ENCODE assay signal across 10 cellular contexts in genomic region chr17:57468932-57469775, GRCh38.
DNase-seq lines count a peak whose midpoint lies in the region; ATAC-seq, FAIRE-seq and TF ChIP-seq lines count a peak whose summit lies in the region.
"Had no signal": no experiment of that assay in that cellular context is flagged by ENCODE, and none has a peak within 500 bp of the region (broad histone marks: within the 10 kb centered on the region; RNA-seq: fewer than 3 reads in every experiment).

No MANE protein-coding gene starts in this region.

- DNase-seq in GM10248 (ENCODE audit: extremely low spot score), result peak; percentile 65
- DNase-seq in NAMALWA (ENCODE audit: low spot score), result peak; percentile 79
- DNase-seq in H1 (ENCODE audit: low read depth in 1 of 2, low spot score in 2 of 2), result no peak
- no peak for DNase-seq in chondrocyte (ENCODE audit: low spot score)
- no peak for DNase-seq in cardiac septum (ENCODE audit: low spot score)
- DNase-seq in NCI-H2196 (lab: John Stamatoyannopoulos, UW; ENCODE audit: unreplicated experiment), result no peak
- no peak for DNase-seq in NCI-H2227 treated with DMSO at 0.1 percent for 48 hours (lab: John Stamatoyannopoulos, UW)
- DNase-seq: effector CD4-positive, alpha-beta T cell had no signal

- no peak overlapping the region for H4K91ac ChIP-seq in H1 (replicated peaks; ENCODE audit: insufficient read length, low read length)

- POLR2A ChIA-PET in GM10248 (lab: Yijun Ruan, JAX), result interaction anchor here (0.6 to 3.2 kb wide), 6 partner anchors 11 to 863 kb away, joined by 3 to 10 read pairs (median 4); no protein-coding TSS in a partner anchor
- POLR2A ChIA-PET in H1 (lab: Charles Lee; ENCODE audit: partially characterized antibody), result no interaction called here

- H3K9me3 Mint-ChIP-seq in chondrocyte (ENCODE audit: low read depth), result no peaks in the 10 kb centered on the region
- H3K9me3 Mint-ChIP-seq: GM23338 had no signal

- H3K27ac Mint-ChIP-seq in chondrocyte (ENCODE audit: unreplicated experiment), result no peak overlapping the region
- H3K27ac Mint-ChIP-seq: GM23338 had no signal

- H3K56ac ChIP-seq in H1 (replicated peaks; ENCODE audit: insufficient read length, low read depth, low read length), result no peak overlapping the region

- no peak overlapping the region for H2AK5ac ChIP-seq in H1 (ENCODE audit: low read depth, low read length)

- no peak overlapping the region for H3K9ac ChIP-seq in H1 (replicated peaks in 1 of 4; ENCODE audit: extremely low read depth in 1 of 4, low read depth in 3 of 4, low read length in 3 of 4)

- H3K4me2 ChIP-seq in H1 (ENCODE audit: insufficient read depth in 1 of 2, low read depth in 2 of 2, low read length in 2 of 2), result no peak overlapping the region
- H3K4me2 ChIP-seq: GM23338 had no signal

- peaks cover 6% of the 10 kb centered on the region for H3K27me3 Mint-ChIP-seq in chondrocyte (ENCODE audit: low read depth)

- no peak overlapping the region for H4K8ac ChIP-seq in H1 (ENCODE audit: extremely low read depth, insufficient read depth, low read length)

- no peak for TF ChIP-seq POLR2A in H1 (IDR thresholded peaks at IDR 0.05; ENCODE audit: control extremely low read depth in 1 of 2, low read depth in 2 of 2, low read length in 2 of 2)

- no peak for FAIRE-seq in H1 (lab: Jason Lieb, UNC)

- no peak overlapping the region for H4K5ac ChIP-seq in H1 (ENCODE audit: insufficient read length, low read depth, low read length)

- H2BK12ac ChIP-seq in H1 (ENCODE audit: low read depth, low read length), result 0 out of 2 replicates have a peak overlapping the region, but pooled peaks have one; percentile 11

- H2AFZ ChIP-seq in H1 (ENCODE audit: low read length), result no peak overlapping the region
- H2AFZ ChIP-seq: GM23338 had no signal

- peaks cover under 1% of the 10 kb centered on the region; the same call in 1 of the 2 replicates for H3K79me1 ChIP-seq in H1 (ENCODE audit: low read depth, low read length)

- H2BK5ac ChIP-seq in H1 (ENCODE audit: low read depth, low read length), result 0 out of 2 replicates have a peak overlapping the region, but pooled peaks have one; percentile 16

- TF ChIP-seq CTCF in GM10248 (IDR thresholded peaks at IDR 0.05; ENCODE audit: control extremely low read depth, extremely low read depth, low read depth, missing control alignments), result no peak
- TF ChIP-seq CTCF in H1 (IDR thresholded peaks at IDR 0.05; ENCODE audit: control extremely low read depth in 1 of 3, insufficient read depth in 1 of 3, low read depth in 1 of 3, low read length in 3 of 3), result no peak
- TF ChIP-seq CTCF in chondrocyte (IDR thresholded peaks at IDR 0.05), result no peak

- H2BK15ac ChIP-seq in H1 (ENCODE audit: low read length), result 0 out of 2 replicates have a peak overlapping the region, but pooled peaks have one; percentile 61

- peaks cover 2% of the 10 kb centered on the region; the same call in 1 of the 2 replicates for H3K23me2 ChIP-seq in H1 (ENCODE audit: low read depth, low read length)

- H3K4me3 Mint-ChIP-seq in chondrocyte (ENCODE audit: unreplicated experiment), result no peak overlapping the region
- H3K4me3 Mint-ChIP-seq: GM23338 had no signal

- H3K36me3 ChIP-seq in H1 (ENCODE audit: control insufficient read depth in 2 of 4, insufficient read depth in 4 of 4, low read length in 3 of 4), result no peaks in the 10 kb centered on the region

- TF ChIP-seq EP300 in H1 (IDR thresholded peaks at IDR 0.05; ENCODE audit: borderline replicate concordance in 1 of 2, low read depth in 2 of 2, low read length in 2 of 2), result no peak

- no peak for TF ChIP-seq RAD21 in H1 (IDR thresholded peaks at IDR 0.05 in 1 of 2, conservative IDR thresholded peaks at IDR 0.05 in 1 of 2; ENCODE audit: low read depth in 2 of 2, low read length in 2 of 2)

- peak; percentile 82 for ATAC-seq in GM19463 (IDR thresholded peaks at IDR 0.05; ENCODE audit: unreplicated experiment)
- ATAC-seq: GM23338 had no signal

- H3K23ac ChIP-seq in H1 (ENCODE audit: insufficient read length), result no peak overlapping the region

- CTCF ChIA-PET in GM10248 (lab: Yijun Ruan, JAX), result interaction anchor here (0.9 to 3.2 kb wide), 12 partner anchors 8 to 698 kb away, joined by 3 to 11 read pairs (median 4); no protein-coding TSS in a partner anchor
- CTCF ChIA-PET in H1 (lab: Charles Lee; ENCODE audit: partially characterized antibody), result interaction anchor here (0.6 to 4.8 kb wide), 14 partner anchors 11 to 226 kb away, joined by 3 to 29 read pairs (median 3); no protein-coding TSS in a partner anchor

- H3K36me3 Mint-ChIP-seq in chondrocyte (ENCODE audit: low read depth), result peaks cover 2% of the 10 kb centered on the region

- intact Hi-C loops in cardiac septum (cut with DNase I), result no loop called here

- peaks cover 0 to 5% of the 10 kb centered on the region in 2 experiments for H4K20me1 ChIP-seq in H1 (replicated peaks in 1 of 2; ENCODE audit: control insufficient read depth in 1 of 2, insufficient read depth in 2 of 2, low read length in 2 of 2)

- peaks cover 10 to 47% (median 43%) of the 10 kb centered on the region in 4 experiments for H3K4me1 ChIP-seq in H1 (replicated peaks in 1 of 4; ENCODE audit: control insufficient read depth in 3 of 4, insufficient read depth in 4 of 4, low read length in 3 of 4)

- H2BK120ac ChIP-seq in H1 (replicated peaks; ENCODE audit: low read depth, low read length), result no peak overlapping the region

- H3K9me3 ChIP-seq in H1 (ENCODE audit: insufficient read depth in 2 of 2, low read depth in 1 of 2, low read length in 1 of 2), result no peaks in the 10 kb centered on the region

- 93% methylated on average over 9 of the region's 9 CpGs; no CpG with 5 or more reads in 1 of the 2 experiments for WGBS in H1 (ENCODE audit: extremely low coverage in 1 of 2, insufficient coverage in 1 of 2, insufficient read length in 1 of 2, insufficient replicate concordance in 2 of 2, low coverage in 1 of 2, low lambda C conversion rate in 2 of 2, missing lambda C conversion rate in 1 of 2), 2 experiments

- H2BK20ac ChIP-seq in H1 (ENCODE audit: low read length), result no peak overlapping the region

- H3K4me3 ChIP-seq in H1 (ENCODE audit: extremely low read depth in 1 of 4, insufficient read depth in 2 of 4, low read depth in 3 of 4, low read length in 4 of 4), result no peak overlapping the region
- H3K4me3 ChIP-seq: GM23338 had no signal

- no peaks in the 10 kb centered on the region for H3K27me3 ChIP-seq in H1 (replicated peaks in 1 of 4; ENCODE audit: control insufficient read depth in 3 of 4, extremely low read depth in 1 of 4, insufficient read depth in 3 of 4, low read length in 3 of 4)

- H3K27ac ChIP-seq in H1 (ENCODE audit: low read depth, low read length), result no peak overlapping the region

- peaks cover 0 to 29% of the 10 kb centered on the region in 2 experiments; a peak in 2 of 4 replicates for H3K79me2 ChIP-seq in H1 (ENCODE audit: control insufficient read depth in 1 of 2, insufficient read depth in 2 of 2, low read length in 2 of 2)

- no peak overlapping the region for H3K14ac ChIP-seq in H1 (ENCODE audit: insufficient read length)

- no peak overlapping the region for H3K18ac ChIP-seq in H1 (ENCODE audit: extremely low read depth, low read length)

- peaks cover 48% of the 10 kb centered on the region for H3K4me1 Mint-ChIP-seq in chondrocyte (ENCODE audit: low read depth)

- H3K4ac ChIP-seq in H1 (replicated peaks; ENCODE audit: insufficient read length, low read depth, low read length), result no peak overlapping the region

TF ChIP-seq in H1, 55 proteins besides CTCF, POLR2A, EP300 and RAD21:
- TF ChIP-seq, protein P1, sequence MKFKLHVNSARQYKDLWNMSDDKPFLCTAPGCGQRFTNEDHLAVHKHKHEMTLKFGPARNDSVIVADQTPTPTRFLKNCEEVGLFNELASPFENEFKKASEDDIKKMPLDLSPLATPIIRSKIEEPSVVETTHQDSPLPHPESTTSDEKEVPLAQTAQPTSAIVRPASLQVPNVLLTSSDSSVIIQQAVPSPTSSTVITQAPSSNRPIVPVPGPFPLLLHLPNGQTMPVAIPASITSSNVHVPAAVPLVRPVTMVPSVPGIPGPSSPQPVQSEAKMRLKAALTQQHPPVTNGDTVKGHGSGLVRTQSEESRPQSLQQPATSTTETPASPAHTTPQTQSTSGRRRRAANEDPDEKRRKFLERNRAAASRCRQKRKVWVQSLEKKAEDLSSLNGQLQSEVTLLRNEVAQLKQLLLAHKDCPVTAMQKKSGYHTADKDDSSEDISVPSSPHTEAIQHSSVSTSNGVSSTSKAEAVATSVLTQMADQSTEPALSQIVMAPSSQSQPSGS (IDR thresholded peaks at IDR 0.05; ENCODE audit: low read length), result no peak
- no peak for TF ChIP-seq RFX5 (IDR thresholded peaks at IDR 0.05; ENCODE audit: borderline replicate concordance, low read depth, low read length)
- no peak for TF ChIP-seq RBBP5 (IDR thresholded peaks at IDR 0.05; ENCODE audit: borderline replicate concordance, low read depth, low read length)
- TF ChIP-seq RNF2 (IDR thresholded peaks at IDR 0.05; ENCODE audit: borderline replicate concordance, low read depth, low read length, missing control alignments, poor library complexity, severe bottlenecking), result no peak
- TF ChIP-seq CBX8 (IDR thresholded peaks at IDR 0.05; ENCODE audit: borderline replicate concordance, low read depth, low read length), result no peak
TF ChIP-seq in H1: peak in this region for 0.

Comparison
In these comparisons a context has a peak if more than half of its experiments do, and no peak if none do; other contexts are left out.
1. DNase-seq: peak in GM10248 (single experiment) and NAMALWA (single experiment); none in H1 (0 of 2), chondrocyte (single experiment), cardiac septum (single experiment), NCI-H2196 (single experiment) and NCI-H2227 treated with DMSO at 0.1 percent for 48 hours (single experiment).